ENCODE assay signal across 7 cellular contexts in the genomic region with DNA sequence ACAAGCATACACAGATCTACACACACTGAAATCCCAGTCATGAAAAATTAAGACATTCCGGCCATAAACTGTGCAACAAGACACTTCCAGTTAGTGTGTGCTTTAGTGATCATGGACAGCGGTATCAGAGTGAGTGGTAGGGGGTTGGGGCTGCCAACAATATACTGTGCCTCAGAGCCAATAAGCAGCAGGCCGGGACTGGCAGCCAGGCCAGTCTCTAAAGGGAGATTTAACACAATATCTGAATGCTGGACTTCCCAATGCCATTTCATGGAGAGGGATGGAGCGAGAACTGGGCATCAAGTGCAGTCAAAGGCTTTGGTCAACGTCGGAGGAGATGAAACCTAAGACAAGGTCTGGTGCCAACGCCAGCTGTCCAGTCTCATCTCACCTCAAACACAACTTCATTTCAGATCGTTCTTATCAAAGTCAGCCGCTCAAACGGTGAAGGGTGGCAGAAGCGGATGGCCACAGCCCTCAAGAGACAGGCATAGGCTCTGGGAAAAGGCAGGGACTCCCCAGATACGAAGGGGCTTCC. TPM values are rescaled to one million over a fixed set of nuclear protein-coding genes. Genes with fewer than 3 reads are reported as not detected.
DNase-seq lines count a peak whose midpoint lies in the region; ATAC-seq and TF ChIP-seq lines count a peak whose summit lies in the region.

No MANE protein-coding gene starts in this region.

- H3K27ac ChIP-seq in endodermal cell (ENCODE audit: low read depth, low read length): peak overlapping the region; percentile 61

- DNase-seq in GM06990 (ENCODE audit: extremely low read depth, insufficient read length) (peak; percentile 35), MG63 (peak; percentile 55), endodermal cell (peak; percentile 72), mucosa of descending colon (peak in 2 of 3 donors; percentile 47 to 53), type B pancreatic cell (ENCODE audit: extremely low spot score, unreplicated experiment) (no peak)
- DNase-seq in activated CD4-positive, alpha-beta T cell treated with anti-CD3 and anti-CD28 coated beads, Interleukin-2, amount 10 ng/mL, durations not matched to agents 7 days and 5 days: peak; percentile 24

- H3K4me3 Mint-ChIP-seq in activated CD4-positive, alpha-beta T cell treated with anti-CD3 and anti-CD28 coated beads, Interleukin-2, amount 10 ng/mL, durations not matched to agents 7 days and 5 days: peak overlapping the region; percentile 85
- H3K4me3 Mint-ChIP-seq in endodermal cell: peak overlapping the region; percentile 99
- H3K4me3 Mint-ChIP-seq in type B pancreatic cell: peak overlapping the region; percentile 97

- H3K36me3 Mint-ChIP-seq in activated CD4-positive, alpha-beta T cell treated with anti-CD3 and anti-CD28 coated beads, Interleukin-2, amount 10 ng/mL, durations not matched to agents 7 days and 5 days (ENCODE audit: low read depth): peaks cover 4% of the 10 kb centered on the region
- H3K36me3 Mint-ChIP-seq in endodermal cell (ENCODE audit: low read depth): no peaks in the 10 kb centered on the region
- no peaks in the 10 kb centered on the region for H3K36me3 Mint-ChIP-seq in type B pancreatic cell

- H3K36me3 ChIP-seq in GM06990 (ENCODE audit: control insufficient read depth, insufficient read depth, low read length) (no peaks in the 10 kb centered on the region), MG63 (no peaks in the 10 kb centered on the region), endodermal cell (ENCODE audit: control insufficient read depth, insufficient read depth, low read length) (no peaks in the 10 kb centered on the region), mucosa of descending colon (ENCODE audit: low read depth) (no peaks in the 10 kb centered on the region)

- H3K27ac Mint-ChIP-seq in activated CD4-positive, alpha-beta T cell treated with anti-CD3 and anti-CD28 coated beads, Interleukin-2, amount 10 ng/mL, durations not matched to agents 7 days and 5 days: peak overlapping the region; percentile 98
- H3K27ac Mint-ChIP-seq in endodermal cell (peak overlapping the region; percentile 94), type B pancreatic cell (peak overlapping the region; percentile 99)

- TF ChIP-seq CTCF in GM06990 (IDR thresholded peaks at IDR 0.05; ENCODE audit: insufficient read depth, low read length, poor library complexity, severe bottlenecking): no peak
- no peak for TF ChIP-seq CTCF in endodermal cell (conservative IDR thresholded peaks at IDR 0.05)
- TF ChIP-seq CTCF in mucosa of descending colon (IDR thresholded peaks at IDR 0.05): no peak
- no peak for TF ChIP-seq CTCF in type B pancreatic cell (conservative IDR thresholded peaks at IDR 0.05)

- intact Hi-C loops in mucosa of descending colon (cut with DNase I, micrococcal nuclease): no loop called here

- CTCF ChIA-PET in activated CD4-positive, alpha-beta T cell treated with anti-CD3 and anti-CD28 coated beads, Interleukin-2, amount 10 ng/mL, durations not matched to agents 7 days and 5 days (lab: Charles Lee): interaction anchor here (1.4 kb wide), 1 partner anchor 27 kb away, joined by 3 read pairs; no protein-coding TSS in a partner anchor

- H3K27me3 Mint-ChIP-seq in activated CD4-positive, alpha-beta T cell treated with anti-CD3 and anti-CD28 coated beads, Interleukin-2, amount 10 ng/mL, durations not matched to agents 7 days and 5 days: no peaks in the 10 kb centered on the region
- no peaks in the 10 kb centered on the region for H3K27me3 Mint-ChIP-seq in endodermal cell (ENCODE audit: insufficient read depth)
- H3K27me3 Mint-ChIP-seq in type B pancreatic cell: no peaks in the 10 kb centered on the region

- WGBS in endodermal cell (ENCODE audit: insufficient coverage in 1 of 2, insufficient read length in 1 of 2), 2 experiments: 5 to 9% methylated on average over 11 to 12 of the region's 12 CpGs

- ATAC-seq in mucosa of descending colon (peak; percentile 4), GM21825 (IDR thresholded peaks at IDR 0.05; ENCODE audit: unreplicated experiment) (no peak)

- H3K9me3 Mint-ChIP-seq in activated CD4-positive, alpha-beta T cell treated with anti-CD3 and anti-CD28 coated beads, Interleukin-2, amount 10 ng/mL, durations not matched to agents 7 days and 5 days: no peaks in the 10 kb centered on the region
- no peaks in the 10 kb centered on the region for H3K9me3 Mint-ChIP-seq in endodermal cell
- no peaks in the 10 kb centered on the region for H3K9me3 Mint-ChIP-seq in type B pancreatic cell

- POLR2A ChIA-PET in activated CD4-positive, alpha-beta T cell treated with anti-CD3 and anti-CD28 coated beads, Interleukin-2, amount 10 ng/mL, durations not matched to agents 7 days and 5 days (lab: Charles Lee): interaction anchor here (0.6 kb wide), 1 partner anchor 63 kb away, joined by 3 read pairs; no protein-coding TSS in a partner anchor

- no peaks in the 10 kb centered on the region for H3K9me3 ChIP-seq in MG63
- no peaks in the 10 kb centered on the region for H3K9me3 ChIP-seq in endodermal cell (ENCODE audit: control insufficient read depth, low read length)
- H3K9me3 ChIP-seq in mucosa of descending colon: no peaks in the 10 kb centered on the region

- peaks cover 49% of the 10 kb centered on the region for H3K4me1 Mint-ChIP-seq in activated CD4-positive, alpha-beta T cell treated with anti-CD3 and anti-CD28 coated beads, Interleukin-2, amount 10 ng/mL, durations not matched to agents 7 days and 5 days
- H3K4me1 Mint-ChIP-seq in endodermal cell (peaks cover 45% of the 10 kb centered on the region), type B pancreatic cell (ENCODE audit: unreplicated experiment) (peaks cover 50% of the 10 kb centered on the region)

- H3K9ac ChIP-seq in endodermal cell (ENCODE audit: extremely low read depth, low read length, poor library complexity, severe bottlenecking): peak overlapping the region; percentile 75

- H3K4me3 ChIP-seq in GM06990 (replicated peaks; ENCODE audit: low read depth, low read length): peak overlapping the region; percentile 87
- peak overlapping the region; percentile 64 for H3K4me3 ChIP-seq in MG63
- H3K4me3 ChIP-seq in endodermal cell (ENCODE audit: low read length): peak overlapping the region; percentile 95
- H3K4me3 ChIP-seq in mucosa of descending colon: peak overlapping the region; percentile 79

- H3K4me1 ChIP-seq in endodermal cell (ENCODE audit: control insufficient read depth, insufficient read depth, low read length) (no peaks in the 10 kb centered on the region), mucosa of descending colon (ENCODE audit: low read depth) (peaks cover 10% of the 10 kb centered on the region)

- H3K27me3 ChIP-seq in GM06990 (replicated peaks; ENCODE audit: control insufficient read depth, insufficient read depth, low read length): no peaks in the 10 kb centered on the region
- no peaks in the 10 kb centered on the region for H3K27me3 ChIP-seq in MG63
- no peaks in the 10 kb centered on the region for H3K27me3 ChIP-seq in endodermal cell (ENCODE audit: control insufficient read depth, insufficient read depth, low read length, poor library complexity, severe bottlenecking)

RNA-seq across cellular contexts. Expression of gene USP32, which starts 1.0 kb away (rescaled TPM):
- 24.7 and 37.4 TPM in 2 replicates for total RNA-seq in MG63 (2014; rRNA removed; shearing (Covaris generic); ENCODE audit: low replicate concordance)
- 10 to 100 TPM; 31.7 to 34.0 TPM for total RNA-seq in activated CD4-positive, alpha-beta T cell treated with anti-CD3 and anti-CD28 coated beads, Interleukin-2, amount 10 ng/mL, durations not matched to agents 7 days and 5 days
- 10 to 100 TPM; 54.1 to 74.3 TPM for total RNA-seq in endodermal cell
- polyA plus RNA-seq in endodermal cell (2013, experiment 1 of 2): 29.5 TPM
- polyA plus RNA-seq in endodermal cell (2013, experiment 2 of 2): 25.3 TPM
- 10 to 100 TPM; 37.2 to 52.3 (median 38.5) TPM for total RNA-seq in mucosa of descending colon
- total RNA-seq in type B pancreatic cell (ENCODE audit: low replicate concordance): 33.1 and 39.1 TPM in 2 replicates

RNA-seq across cellular contexts. Expression of gene CHCT1, which starts 31.3 kb away (rescaled TPM):
- total RNA-seq in MG63 (2014; rRNA removed; shearing (Covaris generic); ENCODE audit: low replicate concordance): not detected in 2 replicates
- not detected for total RNA-seq in activated CD4-positive, alpha-beta T cell treated with anti-CD3 and anti-CD28 coated beads, Interleukin-2, amount 10 ng/mL, durations not matched to agents 7 days and 5 days
- total RNA-seq in endodermal cell: not detected
- not detected for polyA plus RNA-seq in endodermal cell (2013, experiment 1 of 2)
- polyA plus RNA-seq in endodermal cell (2013, experiment 2 of 2): not detected
- total RNA-seq in mucosa of descending colon: not detected
- total RNA-seq in type B pancreatic cell (ENCODE audit: low replicate concordance): not detected in 2 replicates
